In genomic region chr4:65552071-65552470, GRCh38 we compare ENCODE assay signal across 23 cellular contexts.
DNase-seq lines count a peak whose midpoint lies in the region; ATAC-seq and TF ChIP-seq lines count a peak whose summit lies in the region.
"Had no signal": no experiment of that assay in that cellular context is flagged by ENCODE, and none has a peak within 500 bp of the region (broad histone marks: within the 10 kb centered on the region; RNA-seq: fewer than 3 reads in every experiment).

No MANE protein-coding gene starts in this region.

- H3K27me3 ChIP-seq in OCI-LY3 (ENCODE audit: low read depth, low read length) (no peaks in the 10 kb centered on the region), ectodermal cell (ENCODE audit: control insufficient read depth, insufficient read depth, low read length, poor library complexity, severe bottlenecking) (no peaks in the 10 kb centered on the region), neuron (ENCODE audit: insufficient read depth, low read length) (no peaks in the 10 kb centered on the region), breast epithelium (no peaks in the 10 kb centered on the region)
- H3K27me3 ChIP-seq: Peyer's patch had no signal

- WGBS in ectodermal cell, 2 experiments = 78 to 83% methylated on average over 7 of the region's 7 CpGs

- TF ChIP-seq POLR2A in breast epithelium (IDR thresholded peaks at IDR 0.05) = no peak

- H3K79me2 ChIP-seq in OCI-LY3 (ENCODE audit: low read length) = no peaks in the 10 kb centered on the region

- H3K27ac ChIP-seq in OCI-LY3 (ENCODE audit: low read length) = no peak overlapping the region
- H3K27ac ChIP-seq in ectodermal cell (ENCODE audit: insufficient read depth, low read depth, low read length, poor library complexity, severe bottlenecking) = peak overlapping the region; percentile 51
- H3K27ac ChIP-seq in breast epithelium = no peak overlapping the region
- H3K27ac ChIP-seq: C4-2B, Peyer's patch, SK-N-MC had no signal

- no peak overlapping the region for H3K4me3 ChIP-seq in OCI-LY3 (ENCODE audit: low read length)
- H3K4me3 ChIP-seq in ectodermal cell (ENCODE audit: insufficient read depth, low read depth, low read length) = no peak overlapping the region
- no peak overlapping the region for H3K4me3 ChIP-seq in neuron (ENCODE audit: low read length)
- H3K4me3 ChIP-seq in breast epithelium = no peak overlapping the region
- H3K4me3 ChIP-seq: K562, Peyer's patch, SK-N-MC had no signal

- no peaks in the 10 kb centered on the region for H4K20me1 ChIP-seq in OCI-LY3 (ENCODE audit: insufficient read depth, low read length)

- H3K9me3 ChIP-seq in OCI-LY3 (ENCODE audit: insufficient read depth, low read length) (no peaks in the 10 kb centered on the region), ectodermal cell (ENCODE audit: control insufficient read depth, low read length) (no peaks in the 10 kb centered on the region), neuron (ENCODE audit: low read length) (no peaks in the 10 kb centered on the region), breast epithelium (no peaks in the 10 kb centered on the region)
- H3K9me3 ChIP-seq: Peyer's patch had no signal

- intact Hi-C loops in breast epithelium (cut with DNase I; ENCODE audit: low total_unique reads) = no loop called here

- no peak for TF ChIP-seq CTCF in OCI-LY3 (IDR thresholded peaks at IDR 0.05; ENCODE audit: low read depth, low read length)
- no peak for TF ChIP-seq CTCF in breast epithelium (IDR thresholded peaks at IDR 0.05)

- H2AFZ ChIP-seq in OCI-LY3 (ENCODE audit: low read depth, low read length) (peak overlapping the region; percentile 15; the same call in 1 of the 2 replicates), neuron (ENCODE audit: low read depth, low read length) (peak overlapping the region; percentile 8)

- H3K36me3 ChIP-seq in OCI-LY3 (replicated peaks; ENCODE audit: low read depth, low read length) (no peaks in the 10 kb centered on the region), ectodermal cell (ENCODE audit: control insufficient read depth, insufficient read depth, low read length) (no peaks in the 10 kb centered on the region), neuron (ENCODE audit: insufficient read depth, low read length) (no peaks in the 10 kb centered on the region), breast epithelium (no peaks in the 10 kb centered on the region)
- H3K36me3 ChIP-seq: Peyer's patch had no signal

- no peak for DNase-seq in DMS79 treated with DMSO at 0.1 percent for 48 hours (lab: John Stamatoyannopoulos, UW)
- DNase-seq in NCI-H1092 (lab: John Stamatoyannopoulos, UW) = no peak
- DNase-seq in breast epithelium (ENCODE audit: low spot score in 2 of 2) = no peak
- DNase-seq: Calu3; CD8-positive, alpha-beta T cell; H7; Kasumi-1; NCI-H1105; NCI-H1436 treated with DMSO at 0.1 percent for 48 hours; NCI-H187 treated with DMSO at 0.1 percent for 48 hours; NCI-H446; NCI-H526; NCI-H82; Peyer's patch; SHP77 treated with DMSO at 0.1 percent for 48 hours; SW 1271 had no signal

- no peak overlapping the region for H3K4me2 ChIP-seq in OCI-LY3 (ENCODE audit: low read length)

- H3K9ac ChIP-seq in OCI-LY3 (ENCODE audit: low read length) = no peak overlapping the region

- ATAC-seq in HG03108 (IDR thresholded peaks at IDR 0.05; ENCODE audit: unreplicated experiment) = no peak
- ATAC-seq: CD8-positive, alpha-beta T cell; K562 had no signal

- H3K4me1 ChIP-seq in OCI-LY3 (ENCODE audit: low read length) (no peaks in the 10 kb centered on the region), ectodermal cell (ENCODE audit: control insufficient read depth, insufficient read depth, low read length) (peaks cover 6% of the 10 kb centered on the region), neuron (ENCODE audit: insufficient read depth, low read length) (peaks cover 19% of the 10 kb centered on the region), breast epithelium (no peaks in the 10 kb centered on the region)
- H3K4me1 ChIP-seq: Peyer's patch had no signal
